In the genomic region with DNA sequence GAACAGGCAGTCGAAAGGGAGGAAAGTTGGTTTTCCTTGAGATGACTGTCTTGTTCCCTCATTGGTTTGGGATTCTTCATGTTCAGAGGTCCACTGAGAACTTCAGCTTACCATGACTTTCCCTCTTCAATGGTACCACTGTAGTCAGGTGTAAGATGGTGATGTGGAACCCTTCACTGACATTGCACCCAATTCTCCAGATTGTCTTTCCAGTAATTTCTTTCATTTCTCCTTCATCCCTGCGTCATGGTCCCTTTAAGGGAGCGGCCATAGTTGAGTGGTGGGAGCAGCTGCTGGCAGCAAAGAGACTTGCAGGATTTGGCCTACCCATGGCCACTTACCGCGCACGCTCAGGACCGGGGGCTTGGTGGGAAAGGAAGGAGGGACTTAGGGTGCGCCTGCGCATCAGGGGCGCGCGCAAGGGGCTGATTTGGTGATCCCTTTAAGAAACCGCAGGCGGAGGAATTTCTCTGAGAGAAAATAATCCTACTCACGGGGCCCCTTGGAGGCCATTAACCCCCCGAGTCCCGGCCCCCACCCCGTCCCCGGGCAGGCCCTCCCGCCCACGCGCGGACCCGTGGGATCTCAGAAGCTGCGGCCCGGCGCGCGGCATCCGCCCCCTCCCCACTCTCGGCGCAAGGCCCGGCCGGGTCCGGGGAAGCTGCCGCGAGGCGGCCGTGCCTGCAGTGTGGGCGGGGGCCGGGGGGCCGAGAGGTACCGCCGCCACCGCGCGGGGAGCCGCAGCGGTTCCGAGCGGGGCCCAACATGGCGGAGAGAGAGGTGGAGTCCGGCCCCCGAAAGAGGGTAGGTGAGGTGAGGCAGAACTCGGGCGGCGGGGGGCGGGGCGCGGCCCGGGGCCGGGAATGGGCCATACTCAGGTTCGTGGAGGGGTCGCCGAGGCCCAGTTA, we compare ENCODE assay signal across 8 cellular contexts.
DNase-seq lines count a peak whose midpoint lies in the region; ATAC-seq lines count a peak whose summit lies in the region.

A gene (plus strand): TSS at position 428 of the 908 bp plus-strand sequence. CDS start 338 bp downstream, at position 766.

- in situ Hi-C loops in ACHN (cut with HindIII; ENCODE audit: low pct_ligation_motif_present, low pct_unique_long_range_greater_than_20kb, low sequenced_read_pairs) = no loop called here

- peak; percentile 96 for DNase-seq in ACHN
- peak; percentile 93 for DNase-seq in NCI-H2227 treated with DMSO at 0.1 percent for 48 hours (lab: John Stamatoyannopoulos, UW)
- peak; percentile 68 to 74 (median 72) for DNase-seq in activated CD4-positive, CD25-positive, alpha-beta regulatory T cell (lab: John Stamatoyannopoulos, UW)
- peak; percentile 89 for DNase-seq in central memory CD4-positive, alpha-beta T cell
- DNase-seq in iris pigment epithelial cell (ENCODE audit: low read depth) = peak; percentile 100
- DNase-seq in stimulated activated CD4-positive, alpha-beta T cell treated with anti-CD3 and anti-CD28 coated beads, Interleukin-12 subunit alpha, Interleukin-12 subunit beta, amount 100 ng/mL, for 24 hours (ENCODE audit: low read depth in 2 of 2) = peak; percentile 81 to 83

- peak; percentile 72 for ATAC-seq in GM18870 (IDR thresholded peaks at IDR 0.05; ENCODE audit: unreplicated experiment)
- peak; percentile 76 for ATAC-seq in HG03139 (IDR thresholded peaks at IDR 0.05; ENCODE audit: unreplicated experiment)

Comparison
In these comparisons a context has a peak if more than half of its experiments do, and no peak if none do; other contexts are left out.
1. Peak in every context shown above with its lines: DNase-seq and ATAC-seq.